Comparison of ENCODE assay signal across 8 cellular contexts in the genomic region with DNA sequence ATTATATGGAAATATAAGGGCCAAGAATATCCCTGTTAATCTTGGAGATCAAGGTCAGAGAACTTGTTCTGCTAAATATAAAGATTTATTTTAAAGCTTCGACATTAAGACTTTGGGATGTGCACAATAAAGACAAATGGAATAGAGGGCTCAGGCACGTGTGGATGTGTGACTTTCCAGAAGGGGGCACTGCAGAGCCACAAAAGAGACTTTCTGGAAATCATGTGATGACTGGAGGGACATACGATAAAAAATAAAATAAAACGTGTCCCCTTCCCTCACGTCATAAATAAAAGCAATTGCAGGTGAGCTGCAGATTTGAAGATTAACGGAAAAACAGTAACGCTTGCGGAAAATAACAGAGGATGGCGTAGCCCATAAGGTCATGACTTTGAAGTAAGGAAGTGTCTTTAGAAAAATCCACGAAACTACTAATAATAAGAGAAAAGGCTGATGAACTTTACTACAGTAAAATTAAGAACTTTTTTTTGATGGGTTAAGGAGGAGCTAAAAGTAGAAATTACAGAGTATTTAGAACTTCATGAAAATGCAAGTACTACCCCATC. TPM values are rescaled to one million over a fixed set of nuclear protein-coding genes. Genes with fewer than 3 reads are reported as not detected.
DNase-seq lines count a peak whose midpoint lies in the region; ATAC-seq, FAIRE-seq and TF ChIP-seq lines count a peak whose summit lies in the region.

No MANE protein-coding gene starts in this region.

- CTCF ChIA-PET in GM12878 (lab: Yijun Ruan, JAX) = interaction anchor here (1.0 to 2.7 kb wide), 7 partner anchors 17 to 547 kb away, joined by 3 to 12 read pairs (median 4); no protein-coding TSS in a partner anchor

- H4K20me1 ChIP-seq in GM12878 (ENCODE audit: control insufficient read depth, insufficient read depth) = no peaks in the 10 kb centered on the region

- H3K4me1 ChIP-seq in GM12878 (ENCODE audit: control insufficient read depth, insufficient read depth, low read length) (no peaks in the 10 kb centered on the region), left lung (no peaks in the 10 kb centered on the region)

- intact Hi-C loops in GM12878 (cut with micrococcal nuclease; ENCODE audit: unreplicated experiment) = no loop called here
- intact Hi-C loops in left lung (cut with DNase I) = no loop called here
- intact Hi-C loops in lower leg skin (cut with DNase I; ENCODE audit: low total_unique reads) = no loop called here

- no peak for FAIRE-seq in GM12878 (lab: Jason Lieb, UNC)

- H3K4me2 ChIP-seq in GM12878 (ENCODE audit: control insufficient read depth, insufficient read depth) = no peak overlapping the region

- no peak overlapping the region for H3K4me3 ChIP-seq in H7 (ENCODE audit: insufficient read depth, low read depth, low read length)
- no peak overlapping the region for H3K4me3 ChIP-seq in GM12878
- H3K4me3 ChIP-seq in left lung = no peak overlapping the region
- no peak overlapping the region for H3K4me3 ChIP-seq in lower leg skin (ENCODE audit: low read depth, poor library complexity, severe bottlenecking)

- no peak for TF ChIP-seq EP300 in GM12878 (IDR thresholded peaks at IDR 0.05; ENCODE audit: borderline replicate concordance in 1 of 2, control insufficient read depth in 1 of 2, low read depth in 2 of 2, low read length in 2 of 2)

- TF ChIP-seq RAD21 in GM12878 (IDR thresholded peaks at IDR 0.05; ENCODE audit: insufficient read depth, low read depth, low read length) = peak; percentile 38; the same call in 1 of the 2 replicates

- H3K9ac ChIP-seq in GM12878 (ENCODE audit: control insufficient read depth, insufficient read depth, low read length) = no peak overlapping the region

- DNase-seq in AG20443 (ENCODE audit: low spot score) = peak; percentile 57
- peak; percentile 75 for DNase-seq in H7
- peak; percentile 57 for DNase-seq in T follicular helper cell (ENCODE audit: low read depth)
- DNase-seq in GM12878 (ENCODE audit: low read depth, low spot score) = no peak
- peak in 1 of 2 donors; percentile 34 for DNase-seq in left lung
- peak; percentile 30 for DNase-seq in stimulated activated CD8-positive, alpha-beta memory T cell treated with anti-CD3 and anti-CD28 coated beads, Interleukin-7, amount 100 ng/mL, for 24 hours (ENCODE audit: low read depth)
- DNase-seq in lower leg skin (ENCODE audit: low spot score in 2 of 2) = no peak

- in situ Hi-C loops in GM12878 (cut with MboI) = no loop called here

- H3K9me3 ChIP-seq in GM12878 (replicated peaks; ENCODE audit: control insufficient read depth, insufficient read depth, low read length) (no peaks in the 10 kb centered on the region), left lung (no peaks in the 10 kb centered on the region)

- 48% methylated on average over 10 of the region's 10 CpGs for WGBS in GM12878 (ENCODE audit: insufficient coverage, insufficient replicate concordance, low lambda C conversion rate, missing lambda C conversion rate)
- 44 to 51% methylated on average over 10 of the region's 10 CpGs for WGBS in lower leg skin, 2 donors

- no peaks in the 10 kb centered on the region for H3K79me2 ChIP-seq in GM12878 (ENCODE audit: control insufficient read depth, insufficient read depth, low read length)

- H3K36me3 ChIP-seq in H7 (replicated peaks; ENCODE audit: control insufficient read depth, insufficient read depth, low read length) (no peaks in the 10 kb centered on the region), GM12878 (ENCODE audit: control insufficient read depth in 2 of 2, insufficient read depth in 2 of 2, low read length in 1 of 2) (no peaks in the 10 kb centered on the region), left lung (no peaks in the 10 kb centered on the region)

- SMC1A ChIA-PET in GM12878 (lab: Charles Lee; ENCODE audit: uncharacterized antibody, unreplicated experiment) = interaction anchor here (1.4 kb wide), 1 partner anchor 17 kb away, joined by 4 read pairs; no protein-coding TSS in a partner anchor

- ATAC-seq in GM12878 (peak; percentile 51; the same call in 1 of the 3 replicates), left lung (peak; percentile 65), GM18907 (IDR thresholded peaks at IDR 0.05; ENCODE audit: unreplicated experiment) (no peak)

- H2AFZ ChIP-seq in GM12878 (ENCODE audit: control insufficient read depth, low read depth, low read length) = no peak overlapping the region

- no TSS peak for BruUV-seq in GM12878 (replicated peaks; lab: Mats Ljungman, UMichigan)

- H3K27ac ChIP-seq in GM12878 (ENCODE audit: control insufficient read depth, insufficient read depth) (no peak overlapping the region), left lung (no peak overlapping the region)

- TF ChIP-seq POLR2A in GM12878 (IDR thresholded peaks at IDR 0.05; ENCODE audit: low read depth, low read length) (no peak), lower leg skin (IDR thresholded peaks at IDR 0.05) (no peak)

- H3K27me3 ChIP-seq in H7 (ENCODE audit: control insufficient read depth, insufficient read depth, low read length) (no peaks in the 10 kb centered on the region; the same call in 1 of the 2 replicates), GM12878 (replicated peaks in 1 of 2; ENCODE audit: control insufficient read depth in 2 of 2, insufficient read depth in 2 of 2, low read length in 1 of 2) (no peaks in the 10 kb centered on the region), left lung (no peaks in the 10 kb centered on the region)

- POLR2A ChIA-PET in GM12878 (lab: Charles Lee) = no interaction called here

- TF ChIP-seq CTCF in GM12878 (IDR thresholded peaks at IDR 0.05 in 2 of 3, conservative IDR thresholded peaks at IDR 0.05 in 1 of 3; ENCODE audit: control insufficient read depth in 2 of 3, extremely low read depth in 1 of 3, insufficient read depth in 1 of 3, low read depth in 3 of 3, low read length in 3 of 3) = peak; percentile 46 to 51 (median 47); a peak in 5 of 6 replicates
- peak; percentile 47 to 58 for TF ChIP-seq CTCF in left lung (IDR thresholded peaks at IDR 0.05)
- TF ChIP-seq CTCF in lower leg skin (IDR thresholded peaks at IDR 0.05) = peak in 1 of 3 donors; percentile 52

- RAD21 ChIA-PET in GM12878 (lab: Charles Lee; ENCODE audit: unreplicated experiment) = no interaction called here

RNA-seq across cellular contexts. Expression of a gene that starts 9.4 kb away (rescaled TPM):
- total RNA-seq in H7 (2014; rRNA removed; shearing (Covaris generic)) = 13.3 and 21.3 TPM in 2 replicates
- total RNA-seq in GM12878 (2013; cell fraction: nucleolus; rRNA removed) = 88.3 and 94.3 TPM in 2 replicates
- total RNA-seq in GM12878 (2014; rRNA removed) (7.0 and 10.0 TPM in 2 replicates), GM12878 (2014; rRNA removed; fragmentation: Illumina TruSeq; extraction: Trizol) (7.2 and 8.4 TPM in 2 replicates), GM12878 (2021) (23.1 and 28.9 TPM in 2 replicates), left lung (10 to 100 TPM; 46.9 to 50.2 TPM), lower leg skin (10 to 100 TPM; 16.6 to 54.5 (median 26.3) TPM)
- polyA plus RNA-seq in GM12878 (2011; ENCODE audit: low read depth) = 15.9 TPM
- polyA plus RNA-seq in GM12878 (2011; rRNA removed) (13.1 and 16.5 TPM in 2 replicates), GM12878 (2014; fragmentation: Illumina TruSeq; extraction: Trizol) (1.9 and 5.1 TPM in 2 replicates), GM12878 (2014; fragmentation: Nextera tagmentation; extraction: Ambion mirVana) (under 1 TPM; 0.18 to 0.35 TPM), GM12878 (2014; rRNA removed) (20.6 and 22.1 TPM in 2 replicates), GM12878 (2016; fragmentation: Nextera tagmentation; extraction: Ambion mirVana) (10 to 100 TPM; 11.1 to 11.6 TPM)
- 8.7 and 13.0 TPM in 2 replicates for polyA plus RNA-seq in GM12878 (2011; cell fraction: cytosol; rRNA removed)
- polyA plus RNA-seq in GM12878 (2011; cell fraction: nucleus; rRNA removed) = 223 and 259 TPM in 2 replicates
- polyA plus RNA-seq in GM12878 (2012) = 19.0 and 19.9 TPM in 2 replicates
- 10.1 and 19.9 TPM in 2 replicates for polyA minus RNA-seq in GM12878 (2011; rRNA and poly(A)+ RNA removed)
- 5.1 and 8.4 TPM in 2 replicates for polyA minus RNA-seq in GM12878 (2011; cell fraction: cytosol; rRNA and poly(A)+ RNA removed)
- 30.9 and 42.0 TPM in 2 replicates for polyA minus RNA-seq in GM12878 (2011; cell fraction: nucleus; rRNA and poly(A)+ RNA removed)

RNA-seq across cellular contexts. Expression of a gene that starts 41.2 kb away (rescaled TPM):
- total RNA-seq in H7 (2014; rRNA removed; shearing (Covaris generic)) = 0.28 and 0.67 TPM in 2 replicates
- 0.56 and 0.59 TPM in 2 replicates for total RNA-seq in GM12878 (2013; cell fraction: nucleolus; rRNA removed)
- 0.28 and 0.33 TPM in 2 replicates for total RNA-seq in GM12878 (2014; rRNA removed)
- 0.05 and 0.09 TPM in 2 replicates for total RNA-seq in GM12878 (2014; rRNA removed; fragmentation: Illumina TruSeq; extraction: Trizol)
- 0.21 and 0.56 TPM in 2 replicates for total RNA-seq in GM12878 (2021)
- not detected for polyA plus RNA-seq in GM12878 (2011; ENCODE audit: low read depth)
- polyA plus RNA-seq in GM12878 (2011; rRNA removed) = not detected in 2 replicates
- 0.03 and 0.08 TPM in 2 replicates for polyA plus RNA-seq in GM12878 (2011; cell fraction: cytosol; rRNA removed)
- polyA plus RNA-seq in GM12878 (2011; cell fraction: nucleus; rRNA removed) = 0.03 and 0.07 TPM in 2 replicates
- polyA plus RNA-seq in GM12878 (2012) = 0.07 and 0.18 TPM in 2 replicates
- 0.10 TPM in 1 of 2 replicates, not detected in the other for polyA plus RNA-seq in GM12878 (2014; fragmentation: Illumina TruSeq; extraction: Trizol)
- not detected for polyA plus RNA-seq in GM12878 (2014; fragmentation: Nextera tagmentation; extraction: Ambion mirVana)
- polyA plus RNA-seq in GM12878 (2014; rRNA removed) = 0.46 and 1.1 TPM in 2 replicates
- polyA plus RNA-seq in GM12878 (2016; fragmentation: Nextera tagmentation; extraction: Ambion mirVana) = under 1 TPM in 1 of 2 experiments, not detected in 1; 0.05 TPM
- polyA minus RNA-seq in GM12878 (2011; rRNA and poly(A)+ RNA removed) = not detected in 2 replicates
- polyA minus RNA-seq in GM12878 (2011; cell fraction: cytosol; rRNA and poly(A)+ RNA removed) = not detected in 2 replicates
- not detected in 2 replicates for polyA minus RNA-seq in GM12878 (2011; cell fraction: nucleus; rRNA and poly(A)+ RNA removed)
- 10 to 100 TPM; 14.9 to 31.4 TPM for total RNA-seq in left lung
- total RNA-seq in lower leg skin = 10 to 100 TPM; 24.3 to 53.1 (median 29.5) TPM

RNA-seq across cellular contexts. Expression of a gene that starts 55.6 kb away (rescaled TPM):
- 27.3 and 29.6 TPM in 2 replicates for total RNA-seq in H7 (2014; rRNA removed; shearing (Covaris generic))
- total RNA-seq in GM12878 (2013; cell fraction: nucleolus; rRNA removed) = 25.7 and 30.1 TPM in 2 replicates
- total RNA-seq in GM12878 (2014; rRNA removed) (18.6 and 20.0 TPM in 2 replicates), GM12878 (2014; rRNA removed; fragmentation: Illumina TruSeq; extraction: Trizol) (10.7 and 12.2 TPM in 2 replicates), GM12878 (2021) (48.5 and 59.2 TPM in 2 replicates), left lung (10 to 100 TPM; 57.2 to 69.0 TPM), lower leg skin (10 to 100 TPM; 18.1 to 39.4 (median 28.4) TPM)
- 9.2 TPM for polyA plus RNA-seq in GM12878 (2011; ENCODE audit: low read depth)
- polyA plus RNA-seq in GM12878 (2011; rRNA removed) (20.5 and 28.8 TPM in 2 replicates), GM12878 (2014; fragmentation: Illumina TruSeq; extraction: Trizol) (13.6 and 18.4 TPM in 2 replicates), GM12878 (2014; fragmentation: Nextera tagmentation; extraction: Ambion mirVana) (1 to 10 TPM; 2.2 to 7.9 TPM), GM12878 (2014; rRNA removed) (21.8 and 23.4 TPM in 2 replicates), GM12878 (2016; fragmentation: Nextera tagmentation; extraction: Ambion mirVana) (10 to 100 TPM; 28.3 to 34.0 TPM)
- polyA plus RNA-seq in GM12878 (2011; cell fraction: cytosol; rRNA removed) = 36.5 and 38.5 TPM in 2 replicates
- 27.3 and 30.3 TPM in 2 replicates for polyA plus RNA-seq in GM12878 (2011; cell fraction: nucleus; rRNA removed)
- polyA plus RNA-seq in GM12878 (2012) = 22.0 and 25.3 TPM in 2 replicates
- 26.1 and 39.0 TPM in 2 replicates for polyA minus RNA-seq in GM12878 (2011; rRNA and poly(A)+ RNA removed)
- polyA minus RNA-seq in GM12878 (2011; cell fraction: cytosol; rRNA and poly(A)+ RNA removed) = 16.4 and 19.6 TPM in 2 replicates
- polyA minus RNA-seq in GM12878 (2011; cell fraction: nucleus; rRNA and poly(A)+ RNA removed) = 11.4 and 20.2 TPM in 2 replicates

Comparison
In these comparisons a context has a peak if more than half of its experiments do, and no peak if none do; other contexts are left out.
1. DNase-seq: peak in AG20443 (single experiment), H7 (single experiment), T follicular helper cell (single experiment) and stimulated activated CD8-positive, alpha-beta memory T cell treated with anti-CD3 and anti-CD28 coated beads, Interleukin-7, amount 100 ng/mL, for 24 hours (single experiment); none in GM12878 (single experiment) and lower leg skin (0 of 2).